In genomic region chr19:55324705-55325104, GRCh38 we compare ENCODE assay signal across 25 cellular contexts. TPM values are rescaled to one million over a fixed set of nuclear protein-coding genes. Genes with fewer than 3 reads are reported as not detected.
DNase-seq lines count a peak whose midpoint lies in the region; ATAC-seq, FAIRE-seq and TF ChIP-seq lines count a peak whose summit lies in the region.
"Had no signal": no experiment of that assay in that cellular context is flagged by ENCODE, and none has a peak within 500 bp of the region (broad histone marks: within the 10 kb centered on the region; RNA-seq: fewer than 3 reads in every experiment).

No MANE protein-coding gene starts in this region.

- no peak overlapping the region for H3K4me3 ChIP-seq in right lobe of liver
- no peak overlapping the region for H3K4me3 ChIP-seq in HepG2 (replicated peaks in 1 of 3; ENCODE audit: insufficient read depth in 1 of 3, low read depth in 2 of 3, low read length in 3 of 3)
- peak overlapping the region in 1 of 2 experiments; percentile 6 for H3K4me3 ChIP-seq in neutrophil (ENCODE audit: low read depth in 1 of 2, low read length in 1 of 2)
- H3K4me3 ChIP-seq in sigmoid colon, result peak overlapping the region in 1 of 4 donors; percentile 27

- H3K36me3 Mint-ChIP-seq in dendritic cell treated with granulocyte-macrophage colony-stimulating factor and Interleukin-4, amounts not matched to agents 40 ng/mL and 50 ng/mL, for 4 days (ENCODE audit: low read depth), result peaks cover 44% of the 10 kb centered on the region
- H3K36me3 Mint-ChIP-seq: activated naive CD8-positive, alpha-beta T cell treated with anti-CD3 and anti-CD28 coated beads, Interleukin-2, amount 10 ng/mL, durations not matched to agents 7 days and 5 days; naive B cell had no signal

- peak overlapping the region in 2 of 3 donors; percentile 28 to 55 for H3K27ac ChIP-seq in right lobe of liver
- H3K27ac ChIP-seq in HepG2 (ENCODE audit: extremely low read length, insufficient read depth, low read length), result no peak overlapping the region
- peak overlapping the region; percentile 65 for H3K27ac ChIP-seq in neutrophil
- H3K27ac ChIP-seq in sigmoid colon, result peak overlapping the region in 1 of 4 donors; percentile 48

- H3K79me2 ChIP-seq in HepG2 (ENCODE audit: insufficient read depth, low read length), result no peaks in the 10 kb centered on the region

- H3K27me3 ChIP-seq in right lobe of liver (no peaks in the 10 kb centered on the region), HepG2 (ENCODE audit: control insufficient read depth in 1 of 2, insufficient read depth in 2 of 2, low read length in 2 of 2) (no peaks in the 10 kb centered on the region; a peak in 1 of 5 replicates), neutrophil (no peaks in the 10 kb centered on the region), sigmoid colon (peaks cover 0 to 10% (median 4%) of the 10 kb centered on the region in 3 donors)
- H3K27me3 ChIP-seq: BE2C had no signal

- H3K4me1 Mint-ChIP-seq in dendritic cell treated with granulocyte-macrophage colony-stimulating factor and Interleukin-4, amounts not matched to agents 40 ng/mL and 50 ng/mL, for 4 days (ENCODE audit: low read depth), result peaks cover 68% of the 10 kb centered on the region
- H3K4me1 Mint-ChIP-seq: naive B cell had no signal

- no peaks in the 10 kb centered on the region for H4K20me1 ChIP-seq in HepG2 (ENCODE audit: insufficient read depth, low read length)

- BruUV-seq in HepG2 (replicated peaks; lab: Mats Ljungman, UMichigan), result no TSS peak

- no peaks in the 10 kb centered on the region for H3K27me3 Mint-ChIP-seq in dendritic cell treated with granulocyte-macrophage colony-stimulating factor and Interleukin-4, amounts not matched to agents 40 ng/mL and 50 ng/mL, for 4 days

- H3K9me3 ChIP-seq in right lobe of liver (no peaks in the 10 kb centered on the region), HepG2 (ENCODE audit: low read length) (no peaks in the 10 kb centered on the region), neutrophil (no peaks in the 10 kb centered on the region), sigmoid colon (no peaks in the 10 kb centered on the region)
- H3K9me3 ChIP-seq: BE2C had no signal

- no peak for TF ChIP-seq POLR2A in right lobe of liver (IDR thresholded peaks at IDR 0.05)
- TF ChIP-seq POLR2A in HepG2 (IDR thresholded peaks at IDR 0.05; ENCODE audit: insufficient read depth in 1 of 2, low read depth in 2 of 2, low read length in 2 of 2), result no peak
- TF ChIP-seq POLR2A in sigmoid colon (IDR thresholded peaks at IDR 0.05), result no peak

- CTCF ChIA-PET in HepG2 (lab: Yijun Ruan, JAX; ENCODE audit: low intra/inter-chr PET ratio, low total read pairs), result no interaction called here

- H3K4me2 ChIP-seq in HepG2 (ENCODE audit: low read depth, low read length), result no peak overlapping the region; the same call in 1 of the 2 replicates

- no peak for TF ChIP-seq EP300 in HepG2 (IDR thresholded peaks at IDR 0.05; ENCODE audit: low read depth in 2 of 2, low read length in 2 of 2)
- TF ChIP-seq EP300 in HepG2 (CRISPR knock-in tag; IDR thresholded peaks at IDR 0.05; ENCODE audit: borderline replicate concordance), result no peak
- no peak for TF ChIP-seq EP300 in sigmoid colon (IDR thresholded peaks at IDR 0.05)

- H3K9me3 Mint-ChIP-seq in dendritic cell treated with granulocyte-macrophage colony-stimulating factor and Interleukin-4, amounts not matched to agents 40 ng/mL and 50 ng/mL, for 4 days, result no peaks in the 10 kb centered on the region
- H3K9me3 Mint-ChIP-seq: activated naive CD8-positive, alpha-beta T cell treated with anti-CD3 and anti-CD28 coated beads, Interleukin-2, amount 10 ng/mL, durations not matched to agents 7 days and 5 days had no signal

- no peaks in the 10 kb centered on the region for H3K4me1 ChIP-seq in right lobe of liver
- H3K4me1 ChIP-seq in HepG2 (ENCODE audit: insufficient read depth, low read length), result peaks cover 55% of the 10 kb centered on the region
- H3K4me1 ChIP-seq in neutrophil (ENCODE audit: control insufficient read depth in 1 of 2, insufficient read depth in 1 of 2, low read depth in 1 of 2, low read length in 1 of 2), result peaks cover 46 to 54% of the 10 kb centered on the region in 2 experiments
- H3K4me1 ChIP-seq in sigmoid colon, result peaks cover 0 to 5% (median 0%) of the 10 kb centered on the region in 4 donors
- H3K4me1 ChIP-seq: BE2C had no signal

- ATAC-seq in right lobe of liver, result peak in 1 of 4 donors; percentile 26
- ATAC-seq in HepG2, result no peak
- no peak for ATAC-seq in HG02970 (IDR thresholded peaks at IDR 0.05; ENCODE audit: low FRiP score, unreplicated experiment)
- no peak for ATAC-seq in HG02981 (IDR thresholded peaks at IDR 0.05; ENCODE audit: unreplicated experiment)
- ATAC-seq: SK-N-SH treated with all-trans-retinoic acid at 6 μM for 48 hours had no signal

- H3K27ac Mint-ChIP-seq in dendritic cell treated with granulocyte-macrophage colony-stimulating factor and Interleukin-4, amounts not matched to agents 40 ng/mL and 50 ng/mL, for 4 days, result peak overlapping the region; percentile 94
- H3K27ac Mint-ChIP-seq: activated naive CD8-positive, alpha-beta T cell treated with anti-CD3 and anti-CD28 coated beads, Interleukin-2, amount 10 ng/mL, durations not matched to agents 7 days and 5 days; naive B cell had no signal

- no peak for DNase-seq in right lobe of liver
- no peak for DNase-seq in HepG2 (ENCODE audit: low spot score)
- no peak for DNase-seq in sigmoid colon
- no peak for DNase-seq in T-helper 9 cell
- DNase-seq: activated effector memory CD4-positive, alpha-beta T cell treated with anti-CD3 and anti-CD28 coated beads, Interleukin-2, amount 50 U/mL, for 16 hours; activated naive CD8-positive, alpha-beta T cell treated with anti-CD3 and anti-CD28 coated beads, Interleukin-2, amount 10 ng/mL, durations not matched to agents 7 days and 5 days; BE2C; Calu3; central memory CD4-positive, alpha-beta T cell; naive B cell; NCI-H1436 treated with DMSO at 0.1 percent for 48 hours; NCI-H2107; NCI-H446 treated with DMSO at 0.1 percent for 48 hours had no signal

- WGBS in right lobe of liver (ENCODE audit: insufficient coverage, low coverage, low lambda C conversion rate, missing lambda C conversion rate), result 77% methylated on average over 5 of the region's 7 CpGs
- 73% methylated on average over 7 of the region's 7 CpGs for WGBS in HepG2 (ENCODE audit: low lambda C conversion rate)
- 70 to 85% methylated on average over 7 of the region's 7 CpGs for WGBS in sigmoid colon, 2 donors

- FAIRE-seq in HepG2 (lab: Jason Lieb, UNC), result no peak
- FAIRE-seq: H54 had no signal

- no peak overlapping the region for H3K9ac ChIP-seq in HepG2 (ENCODE audit: insufficient read depth, low read depth, low read length)

- no peak for TF ChIP-seq RAD21 in HepG2 (CRISPR knock-in tag; IDR thresholded peaks at IDR 0.05)

- no peak for TF ChIP-seq CTCF in right lobe of liver (IDR thresholded peaks at IDR 0.05)
- TF ChIP-seq CTCF in HepG2 (CRISPR knock-in tag; IDR thresholded peaks at IDR 0.05), result no peak
- TF ChIP-seq CTCF in neutrophil (IDR thresholded peaks at IDR 0.05), result no peak
- no peak for TF ChIP-seq CTCF in sigmoid colon (IDR thresholded peaks at IDR 0.05)

- H3K4me3 Mint-ChIP-seq in dendritic cell treated with granulocyte-macrophage colony-stimulating factor and Interleukin-4, amounts not matched to agents 40 ng/mL and 50 ng/mL, for 4 days, result peak overlapping the region; percentile 90
- H3K4me3 Mint-ChIP-seq: activated naive CD8-positive, alpha-beta T cell treated with anti-CD3 and anti-CD28 coated beads, Interleukin-2, amount 10 ng/mL, durations not matched to agents 7 days and 5 days had no signal

- H2AFZ ChIP-seq in HepG2 (ENCODE audit: low read length), result no peak overlapping the region

- intact Hi-C loops in right lobe of liver (cut with DNase I) (no loop called here), HepG2 (cut with micrococcal nuclease; ENCODE audit: unreplicated experiment) (no loop called here), sigmoid colon (cut with DNase I) (no loop called here)
- intact Hi-C loops in dendritic cell treated with granulocyte-macrophage colony-stimulating factor and Interleukin-4, amounts not matched to agents 40 ng/mL and 50 ng/mL, for 4 days (cut with micrococcal nuclease), result loop anchor here (2.0 kb wide), 1 partner anchor 14 kb away; the partner anchor contains the start of gene KMT5C

- POLR2A ChIA-PET in HepG2 (lab: Yijun Ruan, JAX), result no interaction called here

- in situ Hi-C loops in HepG2 (cut with HindIII; ENCODE audit: extremely low pct_ligation_motif_present, low pct_unique_long_range_greater_than_20kb), result no loop called here

- H3K36me3 ChIP-seq in right lobe of liver, result no peaks in the 10 kb centered on the region
- no peaks in the 10 kb centered on the region for H3K36me3 ChIP-seq in HepG2 (replicated peaks in 1 of 2; ENCODE audit: control insufficient read depth in 1 of 2, insufficient read depth in 2 of 2, low read length in 2 of 2)
- no peaks in the 10 kb centered on the region for H3K36me3 ChIP-seq in neutrophil
- H3K36me3 ChIP-seq in sigmoid colon, result no peaks in the 10 kb centered on the region
- H3K36me3 ChIP-seq: BE2C had no signal

RNA-seq across cellular contexts. Expression of gene TMEM150B, which starts 0.4 kb away (rescaled TPM):
- 1 to 10 TPM; 1.1 to 5.6 (median 2.2) TPM for total RNA-seq in right lobe of liver
- total RNA-seq in HepG2 (2016; rRNA removed; fragmentation: Illumina TruSeq; extraction: Trizol), result 0.74 and 1.3 TPM in 2 replicates
- 0.79 and 1.0 TPM in 2 replicates for total RNA-seq in HepG2 (2016; cell fraction: cytosol; rRNA removed; fragmentation: Illumina TruSeq; extraction: Trizol; ENCODE audit: low read depth)
- 0.70 and 1.0 TPM in 2 replicates for total RNA-seq in HepG2 (2016; cell fraction: insoluble cytoplasmic fraction; rRNA removed; fragmentation: Illumina TruSeq; extraction: Trizol)
- 0.62 and 0.77 TPM in 2 replicates for total RNA-seq in HepG2 (2016; cell fraction: membrane; rRNA removed; fragmentation: Illumina TruSeq; extraction: Trizol)
- 0.84 and 1.5 TPM in 2 replicates for total RNA-seq in HepG2 (2016; cell fraction: nucleus; rRNA removed; fragmentation: Illumina TruSeq; extraction: Trizol)
- polyA plus RNA-seq in HepG2 (2011; rRNA removed), result 1.8 and 2.9 TPM in 2 replicates
- polyA plus RNA-seq in HepG2 (2011; cell fraction: cytosol; rRNA removed), result 2.4 and 2.5 TPM in 2 replicates
- polyA plus RNA-seq in HepG2 (2011; cell fraction: nucleus; rRNA removed), result 6.2 and 7.0 TPM in 2 replicates
- polyA plus RNA-seq in HepG2 (2012), result 3.3 and 3.4 TPM in 2 replicates
- 0.33 and 0.50 TPM in 2 replicates for polyA plus RNA-seq in HepG2 (2016; cell fraction: cytosol; fragmentation: Illumina TruSeq; extraction: Trizol; ENCODE audit: low read depth)
- polyA plus RNA-seq in HepG2 (2016; cell fraction: insoluble cytoplasmic fraction; fragmentation: Illumina TruSeq; extraction: Trizol; ENCODE audit: low read depth), result 0.37 and 0.74 TPM in 2 replicates
- 0.28 and 1.2 TPM in 2 replicates for polyA plus RNA-seq in HepG2 (2016; cell fraction: membrane; fragmentation: Illumina TruSeq; extraction: Trizol; ENCODE audit: low read depth)
- 1.7 and 1.9 TPM in 2 replicates for polyA plus RNA-seq in HepG2 (2016; cell fraction: nucleus; fragmentation: Illumina TruSeq; extraction: Trizol; ENCODE audit: insufficient read depth, low read depth)
- 5.1 TPM in 1 of 2 replicates, not detected in the other for polyA minus RNA-seq in HepG2 (2011; rRNA and poly(A)+ RNA removed; ENCODE audit: low replicate concordance)
- polyA minus RNA-seq in HepG2 (2011; cell fraction: cytosol; rRNA and poly(A)+ RNA removed), result 1.9 and 2.7 TPM in 2 replicates
- polyA minus RNA-seq in HepG2 (2011; cell fraction: nucleus; rRNA and poly(A)+ RNA removed), result 1.4 and 1.5 TPM in 2 replicates
- 1 to 10 TPM in 3 of 4 donors, not detected in 1; 2.4 to 6.1 (median 4.1) TPM for total RNA-seq in sigmoid colon
- 10 to 100 TPM in 2 of 3 donors, 1 to 10 TPM in 1; 8.4 to 18.7 (median 11.8) TPM for polyA plus RNA-seq in sigmoid colon
- total RNA-seq: A673, Calu3, dermis microvascular lymphatic vessel endothelial cell, fibroblast of lung, glomerular endothelial cell, kidney epithelial cell had no signal
- polyA plus RNA-seq: fibroblast of lung had no signal

RNA-seq across cellular contexts. Expression of gene KMT5C, which starts 15.0 kb away (rescaled TPM):
- total RNA-seq in right lobe of liver (1 to 10 TPM; 2.3 to 5.3 (median 3.7) TPM), HepG2 (2016; rRNA removed; fragmentation: Illumina TruSeq; extraction: Trizol) (2.1 and 5.5 TPM in 2 replicates), sigmoid colon (10 to 100 TPM in 2 of 4 donors, 1 to 10 TPM in 2; 7.5 to 12.7 (median 9.6) TPM)
- total RNA-seq in HepG2 (2016; cell fraction: cytosol; rRNA removed; fragmentation: Illumina TruSeq; extraction: Trizol; ENCODE audit: low read depth), result 1.8 and 2.2 TPM in 2 replicates
- 1.8 and 4.7 TPM in 2 replicates for total RNA-seq in HepG2 (2016; cell fraction: insoluble cytoplasmic fraction; rRNA removed; fragmentation: Illumina TruSeq; extraction: Trizol)
- 3.9 and 4.5 TPM in 2 replicates for total RNA-seq in HepG2 (2016; cell fraction: membrane; rRNA removed; fragmentation: Illumina TruSeq; extraction: Trizol)
- total RNA-seq in HepG2 (2016; cell fraction: nucleus; rRNA removed; fragmentation: Illumina TruSeq; extraction: Trizol), result 5.3 and 6.2 TPM in 2 replicates
- polyA plus RNA-seq in HepG2 (2011; rRNA removed) (9.0 and 11.8 TPM in 2 replicates), sigmoid colon (10 to 100 TPM in 1 of 3 donors, 1 to 10 TPM in 2; 3.0 to 14.8 (median 3.5) TPM)
- 6.6 and 8.7 TPM in 2 replicates for polyA plus RNA-seq in HepG2 (2011; cell fraction: cytosol; rRNA removed)
- polyA plus RNA-seq in HepG2 (2011; cell fraction: nucleus; rRNA removed), result 46.8 and 58.8 TPM in 2 replicates
- polyA plus RNA-seq in HepG2 (2012), result 10.0 and 13.2 TPM in 2 replicates
- polyA plus RNA-seq in HepG2 (2016; cell fraction: cytosol; fragmentation: Illumina TruSeq; extraction: Trizol; ENCODE audit: low read depth), result 1.3 and 1.4 TPM in 2 replicates
- 2.6 and 4.4 TPM in 2 replicates for polyA plus RNA-seq in HepG2 (2016; cell fraction: insoluble cytoplasmic fraction; fragmentation: Illumina TruSeq; extraction: Trizol; ENCODE audit: low read depth)
- polyA plus RNA-seq in HepG2 (2016; cell fraction: membrane; fragmentation: Illumina TruSeq; extraction: Trizol; ENCODE audit: low read depth), result 2.5 and 3.8 TPM in 2 replicates
- polyA plus RNA-seq in HepG2 (2016; cell fraction: nucleus; fragmentation: Illumina TruSeq; extraction: Trizol; ENCODE audit: insufficient read depth, low read depth), result 14.7 and 16.2 TPM in 2 replicates
- polyA minus RNA-seq in HepG2 (2011; rRNA and poly(A)+ RNA removed; ENCODE audit: low replicate concordance), result 9.0 and 17.8 TPM in 2 replicates
- 4.7 and 5.3 TPM in 2 replicates for polyA minus RNA-seq in HepG2 (2011; cell fraction: cytosol; rRNA and poly(A)+ RNA removed)
- polyA minus RNA-seq in HepG2 (2011; cell fraction: nucleus; rRNA and poly(A)+ RNA removed), result 7.0 and 12.1 TPM in 2 replicates

RNA-seq across cellular contexts. Expression of gene COX6B2, which starts 29.8 kb away (rescaled TPM):
- total RNA-seq in right lobe of liver (not detected), HepG2 (2016; rRNA removed; fragmentation: Illumina TruSeq; extraction: Trizol) (not detected in 2 replicates), sigmoid colon (under 1 TPM in 1 of 4 donors, not detected in 3; 0.16 TPM)
- total RNA-seq in HepG2 (2016; cell fraction: cytosol; rRNA removed; fragmentation: Illumina TruSeq; extraction: Trizol; ENCODE audit: low read depth), result not detected in 2 replicates
- not detected in 2 replicates for total RNA-seq in HepG2 (2016; cell fraction: insoluble cytoplasmic fraction; rRNA removed; fragmentation: Illumina TruSeq; extraction: Trizol)
- total RNA-seq in HepG2 (2016; cell fraction: membrane; rRNA removed; fragmentation: Illumina TruSeq; extraction: Trizol), result not detected in 2 replicates
- total RNA-seq in HepG2 (2016; cell fraction: nucleus; rRNA removed; fragmentation: Illumina TruSeq; extraction: Trizol), result not detected in 2 replicates
- polyA plus RNA-seq in HepG2 (2011; rRNA removed) (0.16 and 0.21 TPM in 2 replicates), sigmoid colon (1 to 10 TPM in 2 of 3 donors, under 1 TPM in 1; 0.60 to 3.8 (median 1.4) TPM)
- 0.04 and 0.05 TPM in 2 replicates for polyA plus RNA-seq in HepG2 (2011; cell fraction: cytosol; rRNA removed)
- 0.43 and 1.4 TPM in 2 replicates for polyA plus RNA-seq in HepG2 (2011; cell fraction: nucleus; rRNA removed)
- 0.28 TPM in 2 replicates for polyA plus RNA-seq in HepG2 (2012)
- not detected in 2 replicates for polyA plus RNA-seq in HepG2 (2016; cell fraction: cytosol; fragmentation: Illumina TruSeq; extraction: Trizol; ENCODE audit: low read depth)
- not detected in 2 replicates for polyA plus RNA-seq in HepG2 (2016; cell fraction: insoluble cytoplasmic fraction; fragmentation: Illumina TruSeq; extraction: Trizol; ENCODE audit: low read depth)
- not detected in 2 replicates for polyA plus RNA-seq in HepG2 (2016; cell fraction: membrane; fragmentation: Illumina TruSeq; extraction: Trizol; ENCODE audit: low read depth)
- not detected in 2 replicates for polyA plus RNA-seq in HepG2 (2016; cell fraction: nucleus; fragmentation: Illumina TruSeq; extraction: Trizol; ENCODE audit: insufficient read depth, low read depth)
- 0.16 TPM in 1 of 2 replicates, not detected in the other for polyA minus RNA-seq in HepG2 (2011; rRNA and poly(A)+ RNA removed; ENCODE audit: low replicate concordance)
- not detected in 2 replicates for polyA minus RNA-seq in HepG2 (2011; cell fraction: cytosol; rRNA and poly(A)+ RNA removed)
- polyA minus RNA-seq in HepG2 (2011; cell fraction: nucleus; rRNA and poly(A)+ RNA removed), result not detected in 2 replicates
- total RNA-seq: A673, dermis microvascular lymphatic vessel endothelial cell, glomerular endothelial cell, urinary bladder had no signal

RNA-seq across cellular contexts. Expression of gene GARIN5B, which starts 38.4 kb away (rescaled TPM):
- total RNA-seq in right lobe of liver (not detected), HepG2 (2016; rRNA removed; fragmentation: Illumina TruSeq; extraction: Trizol) (not detected in 2 replicates), sigmoid colon (not detected)
- not detected in 2 replicates for total RNA-seq in HepG2 (2016; cell fraction: cytosol; rRNA removed; fragmentation: Illumina TruSeq; extraction: Trizol; ENCODE audit: low read depth)
- not detected in 2 replicates for total RNA-seq in HepG2 (2016; cell fraction: insoluble cytoplasmic fraction; rRNA removed; fragmentation: Illumina TruSeq; extraction: Trizol)
- total RNA-seq in HepG2 (2016; cell fraction: membrane; rRNA removed; fragmentation: Illumina TruSeq; extraction: Trizol), result not detected in 2 replicates
- total RNA-seq in HepG2 (2016; cell fraction: nucleus; rRNA removed; fragmentation: Illumina TruSeq; extraction: Trizol), result not detected in 2 replicates
- polyA plus RNA-seq in HepG2 (2011; rRNA removed) (0.03 TPM in 1 of 2 replicates, not detected in the other), sigmoid colon (not detected)
- polyA plus RNA-seq in HepG2 (2011; cell fraction: cytosol; rRNA removed), result not detected in 2 replicates
- polyA plus RNA-seq in HepG2 (2011; cell fraction: nucleus; rRNA removed), result 0.31 and 0.59 TPM in 2 replicates
- polyA plus RNA-seq in HepG2 (2012), result 0.09 TPM in 1 of 2 replicates, not detected in the other
- polyA plus RNA-seq in HepG2 (2016; cell fraction: cytosol; fragmentation: Illumina TruSeq; extraction: Trizol; ENCODE audit: low read depth), result not detected in 2 replicates
- polyA plus RNA-seq in HepG2 (2016; cell fraction: insoluble cytoplasmic fraction; fragmentation: Illumina TruSeq; extraction: Trizol; ENCODE audit: low read depth), result not detected in 2 replicates
- not detected in 2 replicates for polyA plus RNA-seq in HepG2 (2016; cell fraction: membrane; fragmentation: Illumina TruSeq; extraction: Trizol; ENCODE audit: low read depth)
- not detected in 2 replicates for polyA plus RNA-seq in HepG2 (2016; cell fraction: nucleus; fragmentation: Illumina TruSeq; extraction: Trizol; ENCODE audit: insufficient read depth, low read depth)
- polyA minus RNA-seq in HepG2 (2011; rRNA and poly(A)+ RNA removed; ENCODE audit: low replicate concordance), result not detected in 2 replicates
- not detected in 2 replicates for polyA minus RNA-seq in HepG2 (2011; cell fraction: cytosol; rRNA and poly(A)+ RNA removed)
- polyA minus RNA-seq in HepG2 (2011; cell fraction: nucleus; rRNA and poly(A)+ RNA removed), result 0.25 TPM in 1 of 2 replicates, not detected in the other
- total RNA-seq: A673; activated naive CD8-positive, alpha-beta T cell treated with anti-CD3 and anti-CD28 coated beads, Interleukin-2, amount 10 ng/mL, durations not matched to agents 7 days and 5 days; Calu3; dermis microvascular lymphatic vessel endothelial cell; fibroblast of lung; glomerular endothelial cell; kidney epithelial cell; urinary bladder had no signal
- polyA plus RNA-seq: fibroblast of lung, urinary bladder had no signal

RNA-seq across cellular contexts. Expression of gene BRSK1, which starts 40.9 kb away (rescaled TPM):
- total RNA-seq in right lobe of liver, result under 1 TPM in 3 of 6 experiments, not detected in 3; 0.20 to 0.29 (median 0.24) TPM
- 0.18 TPM in 1 of 2 replicates, not detected in the other for total RNA-seq in HepG2 (2016; rRNA removed; fragmentation: Illumina TruSeq; extraction: Trizol)
- total RNA-seq in HepG2 (2016; cell fraction: cytosol; rRNA removed; fragmentation: Illumina TruSeq; extraction: Trizol; ENCODE audit: low read depth), result not detected in 2 replicates
- total RNA-seq in HepG2 (2016; cell fraction: insoluble cytoplasmic fraction; rRNA removed; fragmentation: Illumina TruSeq; extraction: Trizol), result 0.19 TPM in 1 of 2 replicates, not detected in the other
- 0.10 and 0.25 TPM in 2 replicates for total RNA-seq in HepG2 (2016; cell fraction: membrane; rRNA removed; fragmentation: Illumina TruSeq; extraction: Trizol)
- total RNA-seq in HepG2 (2016; cell fraction: nucleus; rRNA removed; fragmentation: Illumina TruSeq; extraction: Trizol), result 0.60 TPM in 1 of 2 replicates, not detected in the other
- 1.2 and 1.9 TPM in 2 replicates for polyA plus RNA-seq in HepG2 (2011; rRNA removed)
- polyA plus RNA-seq in HepG2 (2011; cell fraction: cytosol; rRNA removed), result 0.75 and 1.1 TPM in 2 replicates
- 8.1 and 12.7 TPM in 2 replicates for polyA plus RNA-seq in HepG2 (2011; cell fraction: nucleus; rRNA removed)
- polyA plus RNA-seq in HepG2 (2012), result 0.74 and 1.1 TPM in 2 replicates
- polyA plus RNA-seq in HepG2 (2016; cell fraction: cytosol; fragmentation: Illumina TruSeq; extraction: Trizol; ENCODE audit: low read depth), result 0.14 and 0.17 TPM in 2 replicates
- polyA plus RNA-seq in HepG2 (2016; cell fraction: insoluble cytoplasmic fraction; fragmentation: Illumina TruSeq; extraction: Trizol; ENCODE audit: low read depth), result 0.20 and 0.44 TPM in 2 replicates
- polyA plus RNA-seq in HepG2 (2016; cell fraction: membrane; fragmentation: Illumina TruSeq; extraction: Trizol; ENCODE audit: low read depth), result 0.09 and 0.25 TPM in 2 replicates
- 0.68 and 0.79 TPM in 2 replicates for polyA plus RNA-seq in HepG2 (2016; cell fraction: nucleus; fragmentation: Illumina TruSeq; extraction: Trizol; ENCODE audit: insufficient read depth, low read depth)
- 0.72 and 1.3 TPM in 2 replicates for polyA minus RNA-seq in HepG2 (2011; rRNA and poly(A)+ RNA removed; ENCODE audit: low replicate concordance)
- not detected in 2 replicates for polyA minus RNA-seq in HepG2 (2011; cell fraction: cytosol; rRNA and poly(A)+ RNA removed)
- 1.0 and 1.2 TPM in 2 replicates for polyA minus RNA-seq in HepG2 (2011; cell fraction: nucleus; rRNA and poly(A)+ RNA removed)
- 10 to 100 TPM in 2 of 4 donors, 1 to 10 TPM in 2; 3.9 to 20.6 (median 10.8) TPM for total RNA-seq in sigmoid colon
- 1 to 10 TPM in 2 of 3 donors, not detected in 1; 2.9 to 4.2 TPM for polyA plus RNA-seq in sigmoid colon
